ENCODE assay signal across 14 cellular contexts in the genomic region with DNA sequence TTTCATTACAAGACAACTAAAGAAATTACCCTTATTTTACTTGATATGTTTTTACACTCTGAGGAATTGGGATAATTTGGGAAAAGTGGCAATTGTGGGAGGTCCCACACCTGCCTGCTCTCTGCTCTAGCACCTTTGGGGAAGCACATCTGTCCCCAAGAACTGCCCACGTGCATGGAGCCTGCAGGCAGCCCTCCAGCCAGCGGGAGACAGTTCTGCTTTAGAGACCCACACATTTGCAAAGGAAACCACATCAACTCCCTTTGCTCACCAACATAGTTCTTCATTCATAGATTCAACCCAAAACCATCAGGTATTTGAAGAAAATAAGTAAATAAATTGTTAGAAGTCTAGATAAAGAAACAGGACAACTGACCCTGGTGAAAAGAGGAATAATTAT.
DNase-seq lines count a peak whose midpoint lies in the region; ATAC-seq lines count a peak whose summit lies in the region.
"Had no signal": no experiment of that assay in that cellular context is flagged by ENCODE, and none has a peak within 500 bp of the region (broad histone marks: within the 10 kb centered on the region; RNA-seq: fewer than 3 reads in every experiment).

No MANE protein-coding gene starts in this region.

- no peaks in the 10 kb centered on the region for H3K36me3 Mint-ChIP-seq in stimulated activated naive B cell treated with anti-CD40 and anti-IgM and Interleukin-4, amounts not matched to agents 10 μg/mL and 1 μg/mL and 100 μg/mL, for 72 hours
- no peaks in the 10 kb centered on the region for H3K36me3 Mint-ChIP-seq in activated naive CD8-positive, alpha-beta T cell treated with anti-CD3 and anti-CD28 coated beads for 36 hours
- H3K36me3 Mint-ChIP-seq: brain had no signal

- peaks cover 38 to 69% of the 10 kb centered on the region in 2 donors for H3K27me3 Mint-ChIP-seq in stimulated activated naive B cell treated with anti-CD40 and anti-IgM and Interleukin-4, amounts not matched to agents 10 μg/mL and 1 μg/mL and 100 μg/mL, for 72 hours
- H3K27me3 Mint-ChIP-seq in activated naive CD8-positive, alpha-beta T cell treated with anti-CD3 and anti-CD28 coated beads for 36 hours, result peaks cover 12% of the 10 kb centered on the region
- H3K27me3 Mint-ChIP-seq: activated T-cell treated with anti-CD3 and anti-CD28 coated beads, Interleukin-2, amount 50 U/mL, for 24 hours; brain had no signal

- peak; percentile 9 for DNase-seq in activated CD8-positive, alpha-beta memory T cell treated with anti-CD3 and anti-CD28 coated beads for 24 hours
- DNase-seq in activated CD8-positive, alpha-beta memory T cell treated with anti-CD3 and anti-CD28 coated beads, Interleukin-2, amount 50 U/mL, for 4 hours, result no peak
- peak; percentile 39 for DNase-seq in NAMALWA (ENCODE audit: low spot score)
- DNase-seq in stimulated activated naive B cell treated with anti-CD40 and anti-IgM and Interleukin-4, amounts not matched to agents 10 μg/mL and 1 μg/mL and 100 μg/mL, for 72 hours, result no peak
- no peak for DNase-seq in NCI-H345 treated with DMSO at 0.1 percent for 48 hours (lab: John Stamatoyannopoulos, UW; ENCODE audit: unreplicated experiment)
- DNase-seq in SHP77 treated with DMSO at 0.1 percent for 48 hours (lab: John Stamatoyannopoulos, UW), result no peak
- DNase-seq in activated naive CD8-positive, alpha-beta T cell treated with anti-CD3 and anti-CD28 coated beads for 36 hours, result no peak
- DNase-seq: activated T-cell treated with anti-CD3 and anti-CD28 coated beads, Interleukin-2, amount 50 U/mL, for 24 hours; DND-41; NCI-H1436; uterus had no signal

- peaks cover 0 to 2% of the 10 kb centered on the region in 2 donors for H3K9me3 Mint-ChIP-seq in stimulated activated naive B cell treated with anti-CD40 and anti-IgM and Interleukin-4, amounts not matched to agents 10 μg/mL and 1 μg/mL and 100 μg/mL, for 72 hours
- H3K9me3 Mint-ChIP-seq in activated naive CD8-positive, alpha-beta T cell treated with anti-CD3 and anti-CD28 coated beads for 36 hours, result no peaks in the 10 kb centered on the region
- H3K9me3 Mint-ChIP-seq: activated T-cell treated with anti-CD3 and anti-CD28 coated beads, Interleukin-2, amount 50 U/mL, for 24 hours had no signal

- ATAC-seq in HG02852 (IDR thresholded peaks at IDR 0.05; ENCODE audit: unreplicated experiment), result peak; percentile 90
- peak; percentile 88 to 92 for ATAC-seq in stimulated activated naive B cell treated with anti-CD40 and anti-IgM and Interleukin-4, amounts not matched to agents 10 μg/mL and 1 μg/mL and 100 μg/mL, for 72 hours (replicated peaks)
- ATAC-seq: A549 had no signal

- H3K4me1 Mint-ChIP-seq in stimulated activated naive B cell treated with anti-CD40 and anti-IgM and Interleukin-4, amounts not matched to agents 10 μg/mL and 1 μg/mL and 100 μg/mL, for 72 hours, result peaks cover 28 to 47% of the 10 kb centered on the region in 2 donors
- peaks cover 16% of the 10 kb centered on the region for H3K4me1 Mint-ChIP-seq in activated naive CD8-positive, alpha-beta T cell treated with anti-CD3 and anti-CD28 coated beads for 36 hours

- peak overlapping the region; percentile 3 for H3K27ac Mint-ChIP-seq in stimulated activated naive B cell treated with anti-CD40 and anti-IgM and Interleukin-4, amounts not matched to agents 10 μg/mL and 1 μg/mL and 100 μg/mL, for 72 hours
- H3K27ac Mint-ChIP-seq in activated naive CD8-positive, alpha-beta T cell treated with anti-CD3 and anti-CD28 coated beads for 36 hours, result no peak overlapping the region
- H3K27ac Mint-ChIP-seq: activated T-cell treated with anti-CD3 and anti-CD28 coated beads, Interleukin-2, amount 50 U/mL, for 24 hours; brain had no signal

- H3K4me3 Mint-ChIP-seq in stimulated activated naive B cell treated with anti-CD40 and anti-IgM and Interleukin-4, amounts not matched to agents 10 μg/mL and 1 μg/mL and 100 μg/mL, for 72 hours, result peak overlapping the region in 1 of 2 donors; percentile 20
- no peak overlapping the region for H3K4me3 Mint-ChIP-seq in activated naive CD8-positive, alpha-beta T cell treated with anti-CD3 and anti-CD28 coated beads for 36 hours
- H3K4me3 Mint-ChIP-seq: activated T-cell treated with anti-CD3 and anti-CD28 coated beads, Interleukin-2, amount 50 U/mL, for 24 hours; brain had no signal

Comparison
In these comparisons a context has a peak if more than half of its experiments do, and no peak if none do; other contexts are left out.
1. DNase-seq: peak in activated CD8-positive, alpha-beta memory T cell treated with anti-CD3 and anti-CD28 coated beads for 24 hours (single experiment) and NAMALWA (single experiment); none in activated CD8-positive, alpha-beta memory T cell treated with anti-CD3 and anti-CD28 coated beads, Interleukin-2, amount 50 U/mL, for 4 hours (single experiment), stimulated activated naive B cell treated with anti-CD40 and anti-IgM and Interleukin-4, amounts not matched to agents 10 μg/mL and 1 μg/mL and 100 μg/mL, for 72 hours (single experiment), NCI-H345 treated with DMSO at 0.1 percent for 48 hours (single experiment), SHP77 treated with DMSO at 0.1 percent for 48 hours (single experiment) and activated naive CD8-positive, alpha-beta T cell treated with anti-CD3 and anti-CD28 coated beads for 36 hours (single experiment).